ENCODE assay signal across 20 cellular contexts in the genomic region with DNA sequence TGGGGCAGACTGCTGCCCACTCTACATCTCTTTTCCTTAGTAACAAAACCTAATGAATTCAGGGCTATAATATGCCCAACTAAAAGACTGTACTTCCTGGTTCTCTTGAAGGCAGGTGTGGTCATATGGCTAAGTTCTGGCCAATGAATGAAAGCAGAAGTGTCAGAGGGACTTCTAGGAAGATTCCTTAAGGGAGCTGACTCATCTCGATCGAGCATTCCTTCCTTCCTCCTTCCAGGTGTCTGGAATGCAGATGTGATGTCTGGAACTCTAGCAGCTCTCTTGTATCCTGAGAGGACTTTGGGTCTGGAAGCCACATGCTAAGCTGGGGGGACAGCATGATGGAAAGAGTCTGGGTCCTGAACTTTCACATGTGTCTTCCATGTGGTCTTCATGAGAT.
"Had no signal": no experiment of that assay in that cellular context is flagged by ENCODE, and none has a peak within 500 bp of the region (broad histone marks: within the 10 kb centered on the region; RNA-seq: fewer than 3 reads in every experiment).

No MANE protein-coding gene starts in this region.

- H3K4me3 Mint-ChIP-seq: activated CD8-positive, alpha-beta T cell treated with anti-CD3 and anti-CD28 coated beads for 36 hours; immature natural killer cell; stimulated activated effector memory CD8-positive, alpha-beta T cell treated with anti-CD3 and anti-CD28 coated beads, Interleukin-12 subunit alpha, Interleukin-12 subunit beta, amount 100 ng/mL, for 72 hours; T-helper 1 cell treated with Interleukin-12 subunit alpha and Interleukin-12 subunit beta and Interleukin-4 antibody, amounts not matched to agents 30 μg/mL and 1 μg/mL, for 36 hours had no signal

- H3K4me3 ChIP-seq: body of pancreas, lung, ovary had no signal

- H3K36me3 ChIP-seq: ovary had no signal

- H3K27ac Mint-ChIP-seq: activated CD8-positive, alpha-beta T cell treated with anti-CD3 and anti-CD28 coated beads for 36 hours; activated naive CD4-positive, alpha-beta T cell treated with anti-CD3 and anti-CD28 coated beads, Interleukin-2, amount 50 U/mL, for 72 hours; immature natural killer cell; stimulated activated effector memory CD8-positive, alpha-beta T cell treated with anti-CD3 and anti-CD28 coated beads, Interleukin-12 subunit alpha, Interleukin-12 subunit beta, amount 100 ng/mL, for 72 hours; T-helper 1 cell treated with Interleukin-12 subunit alpha and Interleukin-12 subunit beta and Interleukin-4 antibody, amounts not matched to agents 30 μg/mL and 1 μg/mL, for 36 hours had no signal

- DNase-seq: activated CD4-positive, alpha-beta T cell treated with anti-CD3 and anti-CD28 coated beads for 4 hours; activated CD8-positive, alpha-beta T cell treated with anti-CD3 and anti-CD28 coated beads for 36 hours; activated gamma-delta T cell; activated T-cell treated with anti-CD3 and anti-CD28 coated beads, Interleukin-2, amount 50 U/mL, for 48 hours; amniotic stem cell; body of pancreas; central memory CD4-positive, alpha-beta T cell; cortex of kidney; effector memory CD4-positive, alpha-beta T cell; foreskin melanocyte; head of caudate nucleus; immature natural killer cell; left colon; midbrain; ovary; stimulated activated CD4-positive, alpha-beta T cell treated with anti-CD3 and anti-CD28 coated beads, Interleukin-12 subunit alpha, Interleukin-12 subunit beta, amount 100 ng/mL, for 4 hours had no signal

- H3K27me3 Mint-ChIP-seq: activated CD8-positive, alpha-beta T cell treated with anti-CD3 and anti-CD28 coated beads for 36 hours had no signal

- H3K27me3 ChIP-seq: body of pancreas, ovary had no signal

- H3K4me1 Mint-ChIP-seq: immature natural killer cell; stimulated activated effector memory CD8-positive, alpha-beta T cell treated with anti-CD3 and anti-CD28 coated beads, Interleukin-12 subunit alpha, Interleukin-12 subunit beta, amount 100 ng/mL, for 72 hours had no signal

- H3K36me3 Mint-ChIP-seq: stimulated activated effector memory CD8-positive, alpha-beta T cell treated with anti-CD3 and anti-CD28 coated beads, Interleukin-12 subunit alpha, Interleukin-12 subunit beta, amount 100 ng/mL, for 72 hours had no signal

- H3K9me3 Mint-ChIP-seq: activated CD8-positive, alpha-beta T cell treated with anti-CD3 and anti-CD28 coated beads for 36 hours; activated naive CD4-positive, alpha-beta T cell treated with anti-CD3 and anti-CD28 coated beads, Interleukin-2, amount 50 U/mL, for 72 hours; immature natural killer cell; stimulated activated effector memory CD8-positive, alpha-beta T cell treated with anti-CD3 and anti-CD28 coated beads, Interleukin-12 subunit alpha, Interleukin-12 subunit beta, amount 100 ng/mL, for 72 hours; T-helper 1 cell treated with Interleukin-12 subunit alpha and Interleukin-12 subunit beta and Interleukin-4 antibody, amounts not matched to agents 30 μg/mL and 1 μg/mL, for 36 hours had no signal

- H3K9me3 ChIP-seq: body of pancreas, ovary had no signal

- H3K4me1 ChIP-seq: body of pancreas had no signal
